In genomic region chr1:2099871-2100774, GRCh38 we compare ENCODE assay signal across 22 cellular contexts. TPM values are rescaled to one million over a fixed set of nuclear protein-coding genes. Genes with fewer than 3 reads are reported as not detected.
DNase-seq lines count a peak whose midpoint lies in the region; ATAC-seq and TF ChIP-seq lines count a peak whose summit lies in the region.
"Had no signal": no experiment of that assay in that cellular context is flagged by ENCODE, and none has a peak within 500 bp of the region (broad histone marks: within the 10 kb centered on the region; RNA-seq: fewer than 3 reads in every experiment).

No MANE protein-coding gene starts in this region.

- ATAC-seq in heart left ventricle (no peak), activated B cell treated with CpG ODN at 0.5 μM for 24 hours (ENCODE audit: low read depth) (peak; percentile 74), esophagus mucosa (no peak)
- ATAC-seq: A549; naive thymus-derived CD8-positive, alpha-beta T cell had no signal

- POLR2A ChIA-PET in activated B cell treated with CpG ODN at 0.5 μM for 24 hours (lab: Charles Lee) = no interaction called here

- peak overlapping the region; percentile 36 for H3K27ac Mint-ChIP-seq in activated B cell treated with CpG ODN at 0.5 μM for 24 hours
- no peak overlapping the region for H3K27ac Mint-ChIP-seq in mesothelial cell of epicardium
- H3K27ac Mint-ChIP-seq: CD4-positive, CD25-positive, alpha-beta regulatory T cell; naive thymus-derived CD8-positive, alpha-beta T cell had no signal

- peaks cover 0 to 9% (median 0%) of the 10 kb centered on the region in 12 donors for H3K9me3 ChIP-seq in heart left ventricle
- H3K9me3 ChIP-seq: prostate gland had no signal

- H3K4me3 ChIP-seq in heart left ventricle = no peak overlapping the region
- H3K4me3 ChIP-seq: A549, cardiac muscle cell, lung, prostate gland, smooth muscle cell had no signal

- peak overlapping the region; percentile 20 for H3K4me3 Mint-ChIP-seq in activated B cell treated with CpG ODN at 0.5 μM for 24 hours
- H3K4me3 Mint-ChIP-seq in mesothelial cell of epicardium = no peak overlapping the region
- H3K4me3 Mint-ChIP-seq: CD4-positive, CD25-positive, alpha-beta regulatory T cell; naive thymus-derived CD8-positive, alpha-beta T cell had no signal

- CTCF ChIA-PET in activated B cell treated with CpG ODN at 0.5 μM for 24 hours (lab: Charles Lee) = no interaction called here

- DNase-seq in heart left ventricle (peak in 3 of 5 donors; percentile 4 to 42 (median 8)), cardiac septum (ENCODE audit: low spot score) (no peak), activated B cell treated with CpG ODN at 0.5 μM for 24 hours (no peak), middle frontal gyrus (ENCODE audit: extremely low spot score, low spot score) (peak; percentile 63), substantia nigra (lab: John Stamatoyannopoulos, UW) (no peak), mesothelial cell of epicardium (ENCODE audit: low spot score in 2 of 2, unreplicated experiment in 2 of 2) (no peak), NCI-H2081 (lab: John Stamatoyannopoulos, UW) (no peak)
- DNase-seq: activated CD4-positive, alpha-beta T cell treated with anti-CD3 and anti-CD28 coated beads for 4 hours; CD4-positive, CD25-positive, alpha-beta regulatory T cell; MM.1S; NCI-H1694; NCI-H446; NK-92 treated with Interleukin-12 subunit alpha and Interleukin-12 subunit beta, amount 100 ng/mL, for 24 hours; stimulated activated CD4-positive, alpha-beta T cell treated with anti-CD3 and anti-CD28 coated beads, Interleukin-4, amount 100 ng/mL, for 1 hour; SW 1271 had no signal

- H3K9me3 Mint-ChIP-seq in activated B cell treated with CpG ODN at 0.5 μM for 24 hours (peaks cover 4% of the 10 kb centered on the region), mesothelial cell of epicardium (peaks cover 6% of the 10 kb centered on the region)

- peaks cover 11% of the 10 kb centered on the region for H3K36me3 Mint-ChIP-seq in activated B cell treated with CpG ODN at 0.5 μM for 24 hours (ENCODE audit: low read depth)
- peaks cover 26% of the 10 kb centered on the region for H3K36me3 Mint-ChIP-seq in mesothelial cell of epicardium

- intact Hi-C loops in heart left ventricle (cut with DNase I) (loop anchor here in 1 of 10 donors (10.0 kb wide), 1 partner anchor 75 kb away; no protein-coding TSS in a partner anchor), cardiac septum (cut with DNase I) (no loop called here), activated B cell treated with CpG ODN at 0.5 μM for 24 hours (cut with micrococcal nuclease) (no loop called here)

- TF ChIP-seq CTCF in heart left ventricle (IDR thresholded peaks at IDR 0.05) = no peak
- no peak for TF ChIP-seq CTCF in activated B cell treated with CpG ODN at 0.5 μM for 24 hours (IDR thresholded peaks at IDR 0.05)
- no peak for TF ChIP-seq CTCF in mesothelial cell of epicardium (IDR thresholded peaks at IDR 0.05; ENCODE audit: unreplicated experiment)

- no peaks in the 10 kb centered on the region for H3K27me3 Mint-ChIP-seq in activated B cell treated with CpG ODN at 0.5 μM for 24 hours
- H3K27me3 Mint-ChIP-seq in mesothelial cell of epicardium (ENCODE audit: low read depth) = no peaks in the 10 kb centered on the region
- H3K27me3 Mint-ChIP-seq: CD4-positive, CD25-positive, alpha-beta regulatory T cell; naive thymus-derived CD8-positive, alpha-beta T cell had no signal

- H3K4me1 ChIP-seq in heart left ventricle = peaks cover 0 to 6% (median 0%) of the 10 kb centered on the region in 12 donors
- H3K4me1 ChIP-seq: A549, prostate gland had no signal

- H3K4me1 Mint-ChIP-seq in activated B cell treated with CpG ODN at 0.5 μM for 24 hours (peaks cover 22% of the 10 kb centered on the region), mesothelial cell of epicardium (peaks cover 8% of the 10 kb centered on the region)

- TF ChIP-seq POLR2A in heart left ventricle (IDR thresholded peaks at IDR 0.05) = no peak

- 86 to 91% (median 88%) methylated on average over 19 to 23 of the region's 23 CpGs for WGBS in heart left ventricle, 4 donors

- no peaks in the 10 kb centered on the region for H3K27me3 ChIP-seq in heart left ventricle
- H3K27me3 ChIP-seq: cardiac muscle cell had no signal

- no peak overlapping the region for H3K27ac ChIP-seq in heart left ventricle
- H3K27ac ChIP-seq in substantia nigra (ENCODE audit: low read depth, low read length, poor library complexity, severe bottlenecking) = peak overlapping the region; percentile 47
- H3K27ac ChIP-seq: A549, cardiac muscle cell, prostate gland had no signal

- H3K36me3 ChIP-seq in heart left ventricle = no peaks in the 10 kb centered on the region
- H3K36me3 ChIP-seq: cardiac muscle cell, prostate gland had no signal

RNA-seq across cellular contexts. Expression of gene PRKCZ, which starts 49.9 kb away (rescaled TPM):
- 10 to 100 TPM; 12.5 to 17.3 (median 16.4) TPM for total RNA-seq in heart left ventricle
- polyA plus RNA-seq in heart left ventricle = 10 to 100 TPM; 16.7 to 20.7 TPM
- 13.9 TPM for total RNA-seq in cardiac septum
- 20.5 and 28.5 TPM in 2 replicates for total RNA-seq in activated B cell treated with CpG ODN at 0.5 μM for 24 hours
- total RNA-seq in esophagus mucosa = 21.3 TPM
- 53.0 to 55.5 TPM (median 54.5 TPM) in 3 replicates for total RNA-seq in mesothelial cell of epicardium

Comparison
In these comparisons a context has a peak if more than half of its experiments do, and no peak if none do; other contexts are left out.
1. DNase-seq: peak in heart left ventricle (3 of 5) and middle frontal gyrus (single experiment); none in cardiac septum (single experiment), activated B cell treated with CpG ODN at 0.5 μM for 24 hours (single experiment), substantia nigra (0 of 49), mesothelial cell of epicardium (0 of 2) and NCI-H2081 (0 of 2).